Comparison of ENCODE assay signal across 20 cellular contexts in the genomic region with DNA sequence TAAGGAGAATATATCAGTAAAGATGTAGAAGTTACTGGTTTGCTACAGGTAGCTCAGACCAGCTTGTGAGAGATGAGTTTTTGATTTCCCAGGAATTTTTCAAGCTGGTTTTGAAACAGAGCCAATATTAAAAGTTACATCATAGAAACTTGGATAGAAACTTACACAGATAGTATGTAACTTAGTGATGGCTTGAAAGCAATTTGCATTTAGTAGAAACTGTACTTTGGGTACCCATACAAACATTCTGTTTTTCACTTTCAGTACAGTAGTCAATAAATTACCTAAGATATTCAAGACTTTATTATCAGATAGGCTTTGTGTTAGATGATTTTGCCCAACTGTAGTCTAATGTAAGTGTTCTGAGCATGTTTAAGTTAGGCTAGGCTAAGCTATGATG.
"Had no signal": no experiment of that assay in that cellular context is flagged by ENCODE, and none has a peak within 500 bp of the region (broad histone marks: within the 10 kb centered on the region; RNA-seq: fewer than 3 reads in every experiment).

No MANE protein-coding gene starts in this region.

- H3K36me3 ChIP-seq: colonic mucosa, esophagus squamous epithelium, heart left ventricle, neutrophil, suprapubic skin, thyroid gland, uterus had no signal

- DNase-seq: colonic mucosa; dermis blood vessel endothelial cell; esophagus squamous epithelium; heart left ventricle; hippocampal formation; left colon; left ventricle myocardium superior; mesenchymal stem cell; naive thymus-derived CD4-positive, alpha-beta T cell; posterior cingulate gyrus; small intestine; stimulated activated CD4-positive, alpha-beta T cell treated with anti-CD3 and anti-CD28 coated beads, Interleukin-2, amount 100 ng/mL, for 48 hours; stimulated activated naive CD4-positive, alpha-beta T cell treated with Interleukin-2 at 50 U/mL for 16 hours; thyroid gland; uterus had no signal

- H3K27me3 ChIP-seq: colonic mucosa, esophagus squamous epithelium, heart left ventricle, neutrophil, suprapubic skin, thyroid gland, uterus had no signal

- FAIRE-seq: frontal cortex, small intestine had no signal

- H3K9me3 ChIP-seq: colonic mucosa, esophagus squamous epithelium, neutrophil, suprapubic skin, thyroid gland, uterus had no signal

- H3K4me1 ChIP-seq: colonic mucosa, suprapubic skin had no signal

- ATAC-seq: heart left ventricle; left colon; left ventricle myocardium superior; naive thymus-derived CD4-positive, alpha-beta T cell had no signal

- H3K27ac Mint-ChIP-seq: naive thymus-derived CD4-positive, alpha-beta T cell; type B pancreatic cell had no signal

- H3K9me3 Mint-ChIP-seq: type B pancreatic cell had no signal

- H3K4me3 ChIP-seq: colonic mucosa, esophagus squamous epithelium, heart left ventricle, lung, suprapubic skin, thyroid gland, uterus had no signal

- H3K36me3 Mint-ChIP-seq: naive thymus-derived CD4-positive, alpha-beta T cell had no signal

- H3K27me3 Mint-ChIP-seq: naive thymus-derived CD4-positive, alpha-beta T cell; type B pancreatic cell had no signal

- H3K4me3 Mint-ChIP-seq: naive thymus-derived CD4-positive, alpha-beta T cell; type B pancreatic cell had no signal

- H3K27ac ChIP-seq: colonic mucosa, esophagus squamous epithelium, heart left ventricle, neutrophil, suprapubic skin, thyroid gland, uterus had no signal
